Comparison of ENCODE assay signal across 13 cellular contexts in the genomic region with DNA sequence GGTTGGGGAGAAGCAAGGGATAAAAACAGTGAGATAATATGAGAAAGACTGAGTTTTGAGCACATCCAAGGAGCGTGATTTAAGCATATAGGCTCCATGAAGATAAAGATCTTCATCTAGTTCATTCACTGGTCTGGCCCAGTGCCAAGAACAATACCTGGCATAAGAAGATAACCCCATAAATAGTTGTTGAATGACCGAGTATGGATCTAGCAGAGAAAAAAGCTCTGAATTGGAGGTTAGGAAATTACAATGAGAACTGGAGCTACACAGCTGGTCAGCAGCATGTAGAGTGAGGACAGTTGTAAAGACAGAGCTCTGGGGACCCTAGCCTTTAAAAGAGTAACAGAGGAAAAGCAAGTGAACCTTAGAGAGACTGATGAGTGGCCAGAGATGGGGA. TPM values are rescaled to one million over a fixed set of nuclear protein-coding genes. Genes with fewer than 3 reads are reported as not detected.
DNase-seq lines count a peak whose midpoint lies in the region; ATAC-seq, FAIRE-seq and TF ChIP-seq lines count a peak whose summit lies in the region.
"Had no signal": no experiment of that assay in that cellular context is flagged by ENCODE, and none has a peak within 500 bp of the region (broad histone marks: within the 10 kb centered on the region; RNA-seq: fewer than 3 reads in every experiment).

No MANE protein-coding gene starts in this region.

- dilution Hi-C loops in keratinocyte (cut with MboI; ENCODE audit: extremely low pct_ligation_motif_present, low sequenced_read_pairs): no loop called here

- no peaks in the 10 kb centered on the region for H3K9me1 ChIP-seq in keratinocyte (ENCODE audit: control insufficient read depth, extremely low read depth, insufficient read depth, low read length)

- H3K4me3 Mint-ChIP-seq in T-helper 17 cell: no peak overlapping the region
- H3K4me3 Mint-ChIP-seq: activated CD8-positive, alpha-beta T cell treated with anti-CD3 and anti-CD28 coated beads, Interleukin-2, amount 10 ng/mL, durations not matched to agents 7 days and 5 days; stimulated activated naive CD8-positive, alpha-beta T cell treated with anti-CD3 and anti-CD28 coated beads, Interleukin-15, amount 100 ng/mL, for 72 hours had no signal

- FAIRE-seq in keratinocyte (lab: Jason Lieb, UNC): peak; percentile 94
- FAIRE-seq: islet of Langerhans had no signal

- no peak overlapping the region for H3K27ac ChIP-seq in keratinocyte (ENCODE audit: control insufficient read depth, insufficient read depth, low read length)
- H3K27ac ChIP-seq: BLaER1, right atrium auricular region had no signal

- no peak overlapping the region for H3K9ac ChIP-seq in keratinocyte (ENCODE audit: control insufficient read depth, extremely low read depth, insufficient read depth, low read length)
- H3K9ac ChIP-seq: BLaER1 had no signal

- peak overlapping the region; percentile 67 for H3K27ac Mint-ChIP-seq in T-helper 17 cell
- H3K27ac Mint-ChIP-seq: activated CD8-positive, alpha-beta T cell treated with anti-CD3 and anti-CD28 coated beads, Interleukin-2, amount 10 ng/mL, durations not matched to agents 7 days and 5 days; stimulated activated naive CD8-positive, alpha-beta T cell treated with anti-CD3 and anti-CD28 coated beads, Interleukin-15, amount 100 ng/mL, for 72 hours had no signal

- in situ Hi-C loops in G401 (cut with HindIII; ENCODE audit: low sequenced_read_pairs): no loop called here

- DNase-seq in EH (ENCODE audit: low read depth) (peak; percentile 68), NCI-H1105 (lab: John Stamatoyannopoulos, UW) (peak; percentile 72), T-helper 17 cell (no peak), keratinocyte (ENCODE audit: low read depth, low spot score) (peak; percentile 60), G401 (ENCODE audit: low spot score) (no peak), nucleus accumbens (lab: John Stamatoyannopoulos, UW) (no peak)
- DNase-seq: activated CD8-positive, alpha-beta T cell treated with anti-CD3 and anti-CD28 coated beads, Interleukin-2, amount 10 ng/mL, durations not matched to agents 7 days and 5 days; stimulated activated naive CD8-positive, alpha-beta T cell treated with anti-CD3 and anti-CD28 coated beads, Interleukin-15, amount 100 ng/mL, for 72 hours had no signal

- H2AFZ ChIP-seq in keratinocyte (ENCODE audit: control insufficient read depth, low read length): no peak overlapping the region

- no peaks in the 10 kb centered on the region for H3K27me3 ChIP-seq in keratinocyte (ENCODE audit: control insufficient read depth, extremely low read depth, insufficient read depth, low read length)
- H3K27me3 ChIP-seq: BLaER1, right atrium auricular region had no signal

- no peaks in the 10 kb centered on the region for H4K20me1 ChIP-seq in keratinocyte (ENCODE audit: control insufficient read depth, extremely low read depth, insufficient read depth, low read length)
- H4K20me1 ChIP-seq: BLaER1 had no signal

- H3K4me2 ChIP-seq in keratinocyte (ENCODE audit: control insufficient read depth, extremely low read depth, insufficient read depth, low read depth, low read length): peak overlapping the region; percentile 65
- H3K4me2 ChIP-seq: BLaER1 had no signal

- H3K4me1 ChIP-seq in keratinocyte (ENCODE audit: control insufficient read depth, extremely low read depth, insufficient read depth, low read length): peaks cover 23% of the 10 kb centered on the region
- H3K4me1 ChIP-seq: right atrium auricular region had no signal

- no peaks in the 10 kb centered on the region for H3K4me1 Mint-ChIP-seq in T-helper 17 cell
- H3K4me1 Mint-ChIP-seq: stimulated activated naive CD8-positive, alpha-beta T cell treated with anti-CD3 and anti-CD28 coated beads, Interleukin-15, amount 100 ng/mL, for 72 hours had no signal

- peak overlapping the region in 1 of 3 experiments; percentile 5 for H3K4me3 ChIP-seq in keratinocyte (ENCODE audit: control insufficient read depth in 2 of 3, extremely low read depth in 1 of 3, insufficient read depth in 2 of 3, low read depth in 1 of 3, low read length in 3 of 3)
- H3K4me3 ChIP-seq: BLaER1, right atrium auricular region had no signal

- no peak for ATAC-seq in T-helper 17 cell
- ATAC-seq in GM18868 (IDR thresholded peaks at IDR 0.05; ENCODE audit: unreplicated experiment): no peak
- ATAC-seq in GM21717 (IDR thresholded peaks at IDR 0.05; ENCODE audit: unreplicated experiment): no peak
- ATAC-seq: activated CD8-positive, alpha-beta T cell treated with anti-CD3 and anti-CD28 coated beads, Interleukin-2, amount 10 ng/mL, durations not matched to agents 7 days and 5 days; stimulated activated naive CD8-positive, alpha-beta T cell treated with anti-CD3 and anti-CD28 coated beads, Interleukin-15, amount 100 ng/mL, for 72 hours had no signal

- no peaks in the 10 kb centered on the region for H3K9me3 ChIP-seq in T-helper 17 cell (ENCODE audit: control insufficient read depth, low read length, poor library complexity, severe bottlenecking)
- H3K9me3 ChIP-seq in keratinocyte (ENCODE audit: control insufficient read depth, low read depth, low read length): no peaks in the 10 kb centered on the region
- H3K9me3 ChIP-seq: BLaER1, right atrium auricular region had no signal

- peaks cover 4% of the 10 kb centered on the region for H3K36me3 Mint-ChIP-seq in T-helper 17 cell (ENCODE audit: low read depth)

- no peaks in the 10 kb centered on the region for H3K79me2 ChIP-seq in keratinocyte (ENCODE audit: control insufficient read depth, insufficient read depth, low read length)

- no peaks in the 10 kb centered on the region for H3K36me3 ChIP-seq in keratinocyte (ENCODE audit: control insufficient read depth in 2 of 2, extremely low read depth in 1 of 2, insufficient read depth in 2 of 2, low read length in 2 of 2)
- H3K36me3 ChIP-seq: BLaER1, right atrium auricular region had no signal

- no peak for TF ChIP-seq CTCF in keratinocyte (optimal IDR thresholded peaks at IDR 0.05 in 1 of 3, IDR thresholded peaks at IDR 0.05 in 1 of 3, conservative IDR thresholded peaks at IDR 0.05 in 1 of 3; ENCODE audit: extremely low read depth in 1 of 3, insufficient read depth in 2 of 3, low read length in 3 of 3)

- H3K27me3 Mint-ChIP-seq in T-helper 17 cell: peaks cover 56% of the 10 kb centered on the region

RNA-seq across cellular contexts. Expression of a gene that starts 33.0 kb away (rescaled TPM):
- total RNA-seq in T-helper 17 cell: 10 to 100 TPM; 13.1 to 16.7 TPM
- 77.3 to 85.8 TPM (median 78.2 TPM) in 3 replicates for polyA plus RNA-seq in keratinocyte
- polyA plus RNA-seq in keratinocyte (2011; ENCODE audit: low read depth): 50.0 TPM
- 70.8 and 108 TPM in 2 replicates for polyA plus RNA-seq in keratinocyte (2011; cell fraction: cytosol; rRNA removed)
- 105 and 118 TPM in 2 replicates for polyA plus RNA-seq in keratinocyte (2011; cell fraction: nucleus; rRNA removed)
- polyA plus RNA-seq in keratinocyte (2012; ENCODE audit: low replicate concordance): 32.7 and 49.4 TPM in 2 replicates
- polyA minus RNA-seq in keratinocyte: 65.8 to 148 TPM (median 140 TPM) in 3 replicates
- polyA minus RNA-seq in keratinocyte (2011; cell fraction: cytosol; rRNA and poly(A)+ RNA removed): 51.4 TPM
- 41.4 and 86.6 TPM in 2 replicates for polyA minus RNA-seq in keratinocyte (2011; cell fraction: nucleus; rRNA and poly(A)+ RNA removed)
- 25.7 and 42.8 TPM in 2 replicates for total RNA-seq in G401 (2014; rRNA removed; shearing (Covaris generic))

Comparison
In these comparisons a context has a peak if more than half of its experiments do, and no peak if none do; other contexts are left out.
1. DNase-seq: peak in EH (single experiment), NCI-H1105 (single experiment) and keratinocyte (single experiment); none in T-helper 17 cell (0 of 3), G401 (single experiment) and nucleus accumbens (0 of 56).